13 cellular contexts compared by ENCODE assay signal in the genomic region with DNA sequence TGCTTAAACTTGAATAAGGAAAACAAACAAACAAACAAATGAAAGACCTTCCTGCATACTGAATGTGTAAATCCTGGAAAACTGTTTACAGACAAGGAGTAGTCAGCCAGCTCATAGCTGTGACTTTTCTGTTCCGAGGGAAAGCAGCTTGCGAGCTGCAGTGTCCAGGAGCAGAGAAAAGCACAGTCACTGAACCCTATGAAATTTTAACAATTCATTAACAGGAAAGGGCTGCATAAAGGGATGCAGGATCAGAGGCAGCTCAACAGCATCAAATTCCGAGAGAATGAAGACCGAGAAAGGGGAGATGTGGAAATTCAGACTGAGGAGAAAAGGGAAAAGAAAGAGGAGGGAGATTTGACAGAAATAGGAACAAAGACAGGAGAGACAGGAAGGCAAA.
A peak's percentile ranks its signal among the peaks of the same experiment; 100 is the strongest.
DNase-seq lines count a peak whose midpoint lies in the region; ATAC-seq, FAIRE-seq and TF ChIP-seq lines count a peak whose summit lies in the region.
"Had no signal": no experiment of that assay in that cellular context is flagged by ENCODE, and none has a peak within 500 bp of the region (broad histone marks: within the 10 kb centered on the region; RNA-seq: fewer than 3 reads in every experiment).

No MANE protein-coding gene starts in this region.

- H3K9me3 ChIP-seq in H9 (ENCODE audit: control insufficient read depth, low read depth, low read length): no peaks in the 10 kb centered on the region
- H3K9me3 ChIP-seq in endothelial cell of umbilical vein (replicated peaks; ENCODE audit: control insufficient read depth, insufficient read depth, low read length): no peaks in the 10 kb centered on the region
- H3K9me3 ChIP-seq: BE2C, neutrophil had no signal

- H2BK20ac ChIP-seq in H9 (ENCODE audit: low read depth, low read length, poor library complexity, severe bottlenecking): no peak overlapping the region

- H3K18ac ChIP-seq in H9 (ENCODE audit: insufficient read length, low read depth, low read length): no peak overlapping the region

- H4K20me1 ChIP-seq in H9 (ENCODE audit: control insufficient read depth, insufficient read depth, insufficient read length) (no peaks in the 10 kb centered on the region), endothelial cell of umbilical vein (replicated peaks; ENCODE audit: control insufficient read depth, extremely low read depth, insufficient read depth, low read length) (no peaks in the 10 kb centered on the region)

- H3K36me3 Mint-ChIP-seq in H9 (ENCODE audit: insufficient read depth in 1 of 3, low read depth in 3 of 3): peaks cover 0 to 6% (median 3%) of the 10 kb centered on the region in 3 experiments; a peak in 3 of 7 replicates

- no peak overlapping the region for H4K8ac ChIP-seq in H9 (replicated peaks; ENCODE audit: insufficient read length, low read depth, low read length)

- CTCF ChIA-PET in endothelial cell of umbilical vein (lab: Charles Lee): interaction anchor here (0.7 to 1.4 kb wide), 2 partner anchors 353 to 810 kb away, joined by 3 to 5 read pairs; no protein-coding TSS in a partner anchor

- peak overlapping the region; percentile 78 to 85 (median 85) for H3K27ac Mint-ChIP-seq in H9

- dilution Hi-C loops in endothelial cell of umbilical vein (cut with MboI; ENCODE audit: extremely low pct_ligation_motif_present, low sequenced_read_pairs): no loop called here

- no peak for TF ChIP-seq POLR2A in endothelial cell of umbilical vein (IDR thresholded peaks at IDR 0.05; ENCODE audit: low read depth, low read length)

- whole genome bisulfite sequencing in H9 (ENCODE audit: extremely low coverage, insufficient read length, low lambda C conversion rate): no CpG with 5 or more reads among the region's 4 CpGs

- H2BK15ac ChIP-seq in H9 (ENCODE audit: low read depth, low read length): no peak overlapping the region

- no peak for TF ChIP-seq CTCF in H9 (conservative IDR thresholded peaks at IDR 0.05)
- TF ChIP-seq CTCF in endothelial cell of umbilical vein (IDR thresholded peaks at IDR 0.05; ENCODE audit: extremely low read depth in 1 of 2, insufficient read depth in 1 of 2, low read depth in 1 of 2, low read length in 2 of 2): no peak

- H3K4ac ChIP-seq in H9 (ENCODE audit: low read depth, low read length): no peak overlapping the region

- H3K27me3 ChIP-seq in H9 (ENCODE audit: insufficient read depth, low read length) (no peaks in the 10 kb centered on the region), endothelial cell of umbilical vein (ENCODE audit: control insufficient read depth in 2 of 2, insufficient read depth in 2 of 2, low read length in 2 of 2) (no peaks in the 10 kb centered on the region)
- H3K27me3 ChIP-seq: BE2C, neutrophil had no signal

- H4K5ac ChIP-seq in H9 (ENCODE audit: insufficient read length, low read depth, low read length): no peak overlapping the region

- H4K91ac ChIP-seq in H9 (ENCODE audit: insufficient read length, low read depth, low read length): no peak overlapping the region

- H3K27ac ChIP-seq in H9 (ENCODE audit: insufficient read length, low read depth, low read length): no peak overlapping the region
- H3K27ac ChIP-seq in endothelial cell of umbilical vein (ENCODE audit: insufficient read depth, low read depth, low read length): no peak overlapping the region
- H3K27ac ChIP-seq: neutrophil had no signal

- ATAC-seq in activated CD4-positive, CD25-positive, alpha-beta regulatory T cell treated with anti-CD3 and anti-CD28 coated beads, Interleukin-2, amount 50 U/mL, for 24 hours: no peak
- ATAC-seq in HG03469 (IDR thresholded peaks at IDR 0.05; ENCODE audit: unreplicated experiment): no peak

- intact Hi-C loops in endothelial cell of umbilical vein (cut with micrococcal nuclease): loop anchor here (1.0 to 10.0 kb wide), 7 partner anchors 78 to 1580 kb away; no protein-coding TSS in a partner anchor

- no peaks in the 10 kb centered on the region for H3K36me3 ChIP-seq in endothelial cell of umbilical vein (ENCODE audit: control insufficient read depth in 2 of 2, extremely low read depth in 1 of 2, insufficient read depth in 2 of 2, low read length in 2 of 2)
- H3K36me3 ChIP-seq: BE2C, neutrophil had no signal

- H2BK120ac ChIP-seq in H9 (ENCODE audit: low read depth, low read length, poor library complexity, severe bottlenecking): no peak overlapping the region

- peak overlapping the region; percentile 5 to 69 for H3K4me3 Mint-ChIP-seq in H9

- peaks cover 0 to 3% of the 10 kb centered on the region in 2 experiments; a peak in 2 of 5 replicates for H3K9me3 Mint-ChIP-seq in H9

- no peak overlapping the region for H2BK12ac ChIP-seq in H9 (ENCODE audit: insufficient read length, low read depth, low read length)

- BruUV-seq in endothelial cell of umbilical vein (replicated peaks; lab: Mats Ljungman, UMichigan): no TSS peak

- FAIRE-seq in endothelial cell of umbilical vein (lab: Jason Lieb, UNC): no peak
- FAIRE-seq: RCC 7860 had no signal

- no peak overlapping the region for H2BK5ac ChIP-seq in H9 (ENCODE audit: insufficient read length, low read length)

- no peaks in the 10 kb centered on the region for H3K79me2 ChIP-seq in H9 (ENCODE audit: insufficient read depth, low read length)
- H3K79me2 ChIP-seq in endothelial cell of umbilical vein (ENCODE audit: control insufficient read depth, insufficient read depth, low read length): no peaks in the 10 kb centered on the region

- no peaks in the 10 kb centered on the region for H3K23me2 ChIP-seq in H9 (ENCODE audit: insufficient read length, low read depth, low read length, poor library complexity, severe bottlenecking)

- no peak overlapping the region for H2AK5ac ChIP-seq in H9 (ENCODE audit: insufficient read length, low read length)

- no peaks in the 10 kb centered on the region for H3K79me1 ChIP-seq in H9 (ENCODE audit: insufficient read depth, low read depth, low read length, poor library complexity, severe bottlenecking)

- no peak overlapping the region for H3K14ac ChIP-seq in H9 (ENCODE audit: insufficient read depth, low read length)

- H3K56ac ChIP-seq in H9 (ENCODE audit: insufficient read length, low read depth, low read length): no peak overlapping the region

- H3T11ph ChIP-seq in H9 (ENCODE audit: low read length): no peak overlapping the region

- H3K4me2 ChIP-seq in H9 (ENCODE audit: insufficient read depth, insufficient read length, low read length): peak overlapping the region; percentile 5
- peak overlapping the region; percentile 0 for H3K4me2 ChIP-seq in endothelial cell of umbilical vein (ENCODE audit: insufficient read depth, low read length)

- H3K4me1 ChIP-seq in H9 (ENCODE audit: insufficient read depth, low read length) (peaks cover 5% of the 10 kb centered on the region; the same call in 1 of the 2 replicates), endothelial cell of umbilical vein (ENCODE audit: control insufficient read depth, extremely low read depth, insufficient read depth, low read length) (peaks cover 2% of the 10 kb centered on the region)
- H3K4me1 ChIP-seq: BE2C had no signal

- no peak overlapping the region for H3K4me3 ChIP-seq in endothelial cell of umbilical vein (replicated peaks in 1 of 3; ENCODE audit: insufficient read depth in 1 of 3, low read depth in 1 of 3, low read length in 3 of 3)
- H3K4me3 ChIP-seq: lung had no signal

- no peak overlapping the region for H3K23ac ChIP-seq in H9 (ENCODE audit: insufficient read length, low read depth, low read length)

- H2AFZ ChIP-seq in H9 (ENCODE audit: low read length): no peak overlapping the region
- H2AFZ ChIP-seq in endothelial cell of umbilical vein (ENCODE audit: low read depth, low read length): peak overlapping the region; percentile 77

- DNase-seq in H9: no peak
- DNase-seq in NCI-H748 treated with DMSO at 0.1 percent for 48 hours (lab: John Stamatoyannopoulos, UW): peak; percentile 88
- DNase-seq in endothelial cell of umbilical vein (ENCODE audit: low read depth, low spot score): peak; percentile 40
- peak; percentile 3 for DNase-seq in occipital lobe (lab: John Stamatoyannopoulos, UW)
- DNase-seq in DMS114 treated with DMSO at 0.1 percent for 48 hours (lab: John Stamatoyannopoulos, UW; ENCODE audit: unreplicated experiment): no peak
- DNase-seq: activated gamma-delta T cell treated with Interleukin-2 at 50 U/mL for 16 hours; stimulated activated naive CD4-positive, alpha-beta T cell had no signal

- no peaks in the 10 kb centered on the region for H3K9me1 ChIP-seq in endothelial cell of umbilical vein (replicated peaks; ENCODE audit: control insufficient read depth, extremely low read depth, insufficient read depth, low read length)

- no peaks in the 10 kb centered on the region; the same call in 1 of the 2 replicates for H3K27me3 Mint-ChIP-seq in H9 (ENCODE audit: low read depth)

- H3K9ac ChIP-seq in H9 (ENCODE audit: extremely low read depth, insufficient read length, low read length) (no peak overlapping the region), endothelial cell of umbilical vein (replicated peaks; ENCODE audit: extremely low read depth, insufficient read depth, low read length) (no peak overlapping the region)

- POLR2A ChIA-PET in endothelial cell of umbilical vein (lab: Charles Lee): no interaction called here

- peaks cover 37 to 43% of the 10 kb centered on the region in 2 experiments for H3K4me1 Mint-ChIP-seq in H9

TF ChIP-seq in endothelial cell of umbilical vein, 7 proteins besides CTCF, POLR2A, EP300 and RAD21:
- TF ChIP-seq POLR2AphosphoS5 (IDR thresholded peaks at IDR 0.05; ENCODE audit: insufficient read depth, low read depth, low read length): no peak

Comparison
In these comparisons a context has a peak if more than half of its experiments do, and no peak if none do; other contexts are left out.
1. DNase-seq: peak in NCI-H748 treated with DMSO at 0.1 percent for 48 hours (single experiment), endothelial cell of umbilical vein (single experiment) and occipital lobe (single experiment); none in H9 (single experiment) and DMS114 treated with DMSO at 0.1 percent for 48 hours (single experiment).